10 cellular contexts compared by ENCODE assay signal in genomic region chr1:21909286-21909759, GRCh38. TPM values are rescaled to one million over a fixed set of nuclear protein-coding genes. Genes with fewer than 3 reads are reported as not detected.
DNase-seq lines count a peak whose midpoint lies in the region; ATAC-seq and TF ChIP-seq lines count a peak whose summit lies in the region.
"Had no signal": no experiment of that assay in that cellular context is flagged by ENCODE, and none has a peak within 500 bp of the region (broad histone marks: within the 10 kb centered on the region; RNA-seq: fewer than 3 reads in every experiment).

No MANE protein-coding gene starts in this region.

- no peak overlapping the region for H3K4me3 ChIP-seq in lung

- H3K9me3 ChIP-seq in lung (ENCODE audit: control insufficient read depth in 2 of 2, insufficient read depth in 1 of 2, low read length in 1 of 2): no peaks in the 10 kb centered on the region

- WGBS in lung, 2 donors: 15 to 22% methylated on average over 1 of the region's 1 CpG

- H3K27me3 Mint-ChIP-seq in T-helper 1 cell treated with Interleukin-12 subunit alpha and Interleukin-12 subunit beta and Interleukin-4 antibody, amounts not matched to agents 30 μg/mL and 1 μg/mL, for 36 hours (ENCODE audit: low read depth): no peaks in the 10 kb centered on the region

- peak overlapping the region; percentile 87 to 90 for H3K27ac ChIP-seq in lung (ENCODE audit: low read depth in 1 of 2, low read length in 1 of 2)
- peak overlapping the region; percentile 23 for H3K27ac ChIP-seq in temporal lobe (ENCODE audit: low read depth, low read length)
- H3K27ac ChIP-seq: 22Rv1 had no signal

- H3K27me3 ChIP-seq in lung (ENCODE audit: control insufficient read depth, insufficient read depth): no peaks in the 10 kb centered on the region

- no peak for TF ChIP-seq CTCF in lung (IDR thresholded peaks at IDR 0.05; ENCODE audit: control extremely low read depth, extremely low read depth)

- H3K9me3 Mint-ChIP-seq in T-helper 1 cell treated with Interleukin-12 subunit alpha and Interleukin-12 subunit beta and Interleukin-4 antibody, amounts not matched to agents 30 μg/mL and 1 μg/mL, for 36 hours: no peaks in the 10 kb centered on the region

- ATAC-seq in lung (ENCODE audit: insufficient read depth, low FRiP score): no peak

- no peak overlapping the region for H3K4me3 Mint-ChIP-seq in T-helper 1 cell treated with Interleukin-12 subunit alpha and Interleukin-12 subunit beta and Interleukin-4 antibody, amounts not matched to agents 30 μg/mL and 1 μg/mL, for 36 hours

- no peak for DNase-seq in T-helper 1 cell
- DNase-seq in astrocyte of the hippocampus (ENCODE audit: low read depth, low spot score): peak; percentile 46
- no peak for DNase-seq in lung (ENCODE audit: low spot score)
- DNase-seq in NCI-H1694 treated with DMSO at 0.1 percent for 48 hours (lab: John Stamatoyannopoulos, UW): no peak
- no peak for DNase-seq in ecto neural progenitor cell (ENCODE audit: low spot score)
- DNase-seq in NCI-H510A treated with DMSO at 0.1 percent for 48 hours (lab: John Stamatoyannopoulos, UW): no peak
- DNase-seq: NCI-H774 had no signal

- H3K27ac Mint-ChIP-seq in T-helper 1 cell treated with Interleukin-12 subunit alpha and Interleukin-12 subunit beta and Interleukin-4 antibody, amounts not matched to agents 30 μg/mL and 1 μg/mL, for 36 hours: peak overlapping the region; percentile 36

- H3K36me3 ChIP-seq in lung (ENCODE audit: control insufficient read depth in 2 of 2, insufficient read depth in 2 of 2, low read length in 2 of 2): no peaks in the 10 kb centered on the region

- no peaks in the 10 kb centered on the region for H3K36me3 Mint-ChIP-seq in T-helper 1 cell treated with Interleukin-12 subunit alpha and Interleukin-12 subunit beta and Interleukin-4 antibody, amounts not matched to agents 30 μg/mL and 1 μg/mL, for 36 hours (ENCODE audit: low read depth)

- peaks cover 34 to 39% of the 10 kb centered on the region in 2 donors for H3K4me1 ChIP-seq in lung (ENCODE audit: control insufficient read depth in 2 of 2, insufficient read depth in 2 of 2, low read length in 2 of 2)

- H3K4me1 Mint-ChIP-seq in T-helper 1 cell treated with Interleukin-12 subunit alpha and Interleukin-12 subunit beta and Interleukin-4 antibody, amounts not matched to agents 30 μg/mL and 1 μg/mL, for 36 hours (ENCODE audit: low read depth): peaks cover 15% of the 10 kb centered on the region

RNA-seq across cellular contexts. Expression of gene HSPG2, which starts 27.8 kb away (rescaled TPM):
- total RNA-seq in lung: 100 to 1,000 TPM; 180 to 335 TPM
- polyA plus RNA-seq in lung: 100 to 1,000 TPM in 1 of 2 donors, 10 to 100 TPM in 1; 58.0 to 100 TPM
- 9.3 TPM for total RNA-seq in temporal lobe

Comparison
In these comparisons a context has a peak if more than half of its experiments do, and no peak if none do; other contexts are left out.
1. RNA of gene HSPG2, which starts 27.8 kb away (total RNA-seq): 180 to 335 TPM in lung; 9.3 TPM in temporal lobe (single experiment); every median in the first group is over 10 times any median in the second.